14 cellular contexts compared by ENCODE assay signal in genomic region chr20:63734946-63735858, GRCh38. TPM values are rescaled to one million over a fixed set of nuclear protein-coding genes. Genes with fewer than 3 reads are reported as not detected.
DNase-seq lines count a peak whose midpoint lies in the region; ATAC-seq and TF ChIP-seq lines count a peak whose summit lies in the region.
"Had no signal": no experiment of that assay in that cellular context is flagged by ENCODE, and none has a peak within 500 bp of the region (broad histone marks: within the 10 kb centered on the region; RNA-seq: fewer than 3 reads in every experiment).

No MANE protein-coding gene starts in this region.

- H3K79me1 ChIP-seq in H9 (ENCODE audit: insufficient read depth, low read depth, low read length, poor library complexity, severe bottlenecking), result no peaks in the 10 kb centered on the region

- H2BK12ac ChIP-seq in H9 (ENCODE audit: insufficient read length, low read depth, low read length), result no peak overlapping the region

- no peaks in the 10 kb centered on the region for H3K79me2 ChIP-seq in H9 (ENCODE audit: insufficient read depth, low read length)

- no peaks in the 10 kb centered on the region for H3K4me1 Mint-ChIP-seq in H9

- H3K36me3 ChIP-seq in KOPT-K1 (ENCODE audit: insufficient read depth, low read length), result peaks cover 32% of the 10 kb centered on the region
- H3K36me3 ChIP-seq in gastrocnemius medialis, result peaks cover 0 to 35% of the 10 kb centered on the region in 2 donors

- H3K4me3 ChIP-seq in dorsolateral prefrontal cortex (peak overlapping the region in 2 of 59 donors; percentile 2 to 8), gastrocnemius medialis (no peak overlapping the region)
- H3K4me3 ChIP-seq: upper lobe of left lung had no signal

- H2BK15ac ChIP-seq in H9 (ENCODE audit: low read depth, low read length), result no peak overlapping the region

- H3K36me3 Mint-ChIP-seq in H9 (ENCODE audit: insufficient read depth in 1 of 3, low read depth in 3 of 3), result peaks cover 9 to 19% (median 11%) of the 10 kb centered on the region in 3 experiments; a peak in 6 of 7 replicates

- peak; percentile 61 for DNase-seq in activated effector memory CD4-positive, alpha-beta T cell treated with anti-CD3 and anti-CD28 coated beads, Interleukin-2, amount 50 U/mL, for 16 hours
- DNase-seq in activated effector memory CD4-positive, alpha-beta T cell treated with Interleukin-2 at 50 U/mL for 16 hours, result no peak
- DNase-seq in dorsolateral prefrontal cortex (peak in 1 of 10 donors; percentile 50), gastrocnemius medialis (no peak), H9 (no peak), erythroblast (lab: John Stamatoyannopoulos, UW) (no peak)
- DNase-seq in stimulated activated CD8-positive, alpha-beta memory T cell treated with anti-CD3 and anti-CD28 coated beads, Interleukin-4, amount 100 ng/mL, for 48 hours, result peak; percentile 25
- DNase-seq: DND-41, foreskin fibroblast, NCI-H1436, NCI-H526 treated with DMSO at 0.1 percent for 48 hours, SIG-M5 had no signal

- H3K27me3 ChIP-seq in dorsolateral prefrontal cortex, result no peaks in the 10 kb centered on the region
- H3K27me3 ChIP-seq in gastrocnemius medialis, result no peaks in the 10 kb centered on the region
- no peaks in the 10 kb centered on the region for H3K27me3 ChIP-seq in H9 (ENCODE audit: insufficient read depth, low read length)
- H3K27me3 ChIP-seq: upper lobe of left lung had no signal

- no peak overlapping the region for H3K14ac ChIP-seq in H9 (ENCODE audit: insufficient read depth, low read length)

- H4K8ac ChIP-seq in H9 (replicated peaks; ENCODE audit: insufficient read length, low read depth, low read length), result no peak overlapping the region

- no peaks in the 10 kb centered on the region; the same call in 1 of the 2 replicates for H3K27me3 Mint-ChIP-seq in H9 (ENCODE audit: low read depth)

- H3K23ac ChIP-seq in H9 (ENCODE audit: insufficient read length, low read depth, low read length), result no peak overlapping the region

- no peak overlapping the region for H2AFZ ChIP-seq in H9 (ENCODE audit: low read length)

- no peak overlapping the region for H3K9ac ChIP-seq in H9 (ENCODE audit: extremely low read depth, insufficient read length, low read length)

- no peak for TF ChIP-seq CTCF in dorsolateral prefrontal cortex (IDR thresholded peaks at IDR 0.05 in 54 of 56, conservative IDR thresholded peaks at IDR 0.05 in 2 of 56; ENCODE audit: low read depth in 1 of 56, partially characterized antibody in 56 of 56)
- no peak for TF ChIP-seq CTCF in gastrocnemius medialis (IDR thresholded peaks at IDR 0.05 in 4 of 5, conservative IDR thresholded peaks at IDR 0.05 in 1 of 5)
- TF ChIP-seq CTCF in H9 (conservative IDR thresholded peaks at IDR 0.05), result no peak

- H3T11ph ChIP-seq in H9 (ENCODE audit: low read length), result no peak overlapping the region

- H3K18ac ChIP-seq in H9 (ENCODE audit: insufficient read length, low read depth, low read length), result no peak overlapping the region

- H2BK5ac ChIP-seq in H9 (ENCODE audit: insufficient read length, low read length), result no peak overlapping the region

- H3K4me3 Mint-ChIP-seq in H9, result no peak overlapping the region

- H3K9me3 ChIP-seq in KOPT-K1 (ENCODE audit: insufficient read depth, low read length, poor library complexity, severe bottlenecking) (no peaks in the 10 kb centered on the region), gastrocnemius medialis (no peaks in the 10 kb centered on the region), H9 (ENCODE audit: control insufficient read depth, low read depth, low read length) (no peaks in the 10 kb centered on the region)
- H3K9me3 ChIP-seq: upper lobe of left lung had no signal

- no peaks in the 10 kb centered on the region for H3K9me3 Mint-ChIP-seq in H9

- in situ Hi-C loops in gastrocnemius medialis (cut with MboI; ENCODE audit: low sequenced_read_pairs in 4 of 4), result no loop called here

- no peak overlapping the region for H2BK120ac ChIP-seq in H9 (ENCODE audit: low read depth, low read length, poor library complexity, severe bottlenecking)

- H3K4me1 ChIP-seq in gastrocnemius medialis (peaks cover 7 to 15% of the 10 kb centered on the region in 2 donors), H9 (ENCODE audit: insufficient read depth, low read length) (no peaks in the 10 kb centered on the region)

- H4K5ac ChIP-seq in H9 (ENCODE audit: insufficient read length, low read depth, low read length), result no peak overlapping the region

- H3K23me2 ChIP-seq in H9 (ENCODE audit: insufficient read length, low read depth, low read length, poor library complexity, severe bottlenecking), result no peaks in the 10 kb centered on the region

- no peak overlapping the region for H3K27ac Mint-ChIP-seq in H9

- H2BK20ac ChIP-seq in H9 (ENCODE audit: low read depth, low read length, poor library complexity, severe bottlenecking), result no peak overlapping the region

- H3K4ac ChIP-seq in H9 (ENCODE audit: low read depth, low read length), result no peak overlapping the region

- no peak for ATAC-seq in gastrocnemius medialis

- H2AK5ac ChIP-seq in H9 (ENCODE audit: insufficient read length, low read length), result no peak overlapping the region

- H3K27ac ChIP-seq in KOPT-K1 (ENCODE audit: low read depth, low read length, poor library complexity, severe bottlenecking), result peak overlapping the region; percentile 89
- H3K27ac ChIP-seq in dorsolateral prefrontal cortex, result peak overlapping the region in 50 of 59 donors; percentile 1 to 93 (median 60)
- H3K27ac ChIP-seq in gastrocnemius medialis, result no peak overlapping the region
- no peak overlapping the region for H3K27ac ChIP-seq in H9 (ENCODE audit: insufficient read length, low read depth, low read length)

- intact Hi-C loops in dorsolateral prefrontal cortex (cut with DNase I) (no loop called here), gastrocnemius medialis (cut with DNase I; ENCODE audit: low total_unique reads) (loop anchor here (5.0 kb wide), 1 partner anchor 93 kb away; no protein-coding TSS in a partner anchor)

- no peak overlapping the region for H3K56ac ChIP-seq in H9 (ENCODE audit: insufficient read length, low read depth, low read length)

- H4K91ac ChIP-seq in H9 (ENCODE audit: insufficient read length, low read depth, low read length), result no peak overlapping the region

- no peak overlapping the region for H3K4me2 ChIP-seq in H9 (ENCODE audit: insufficient read depth, insufficient read length, low read length)

- TF ChIP-seq POLR2A in gastrocnemius medialis (IDR thresholded peaks at IDR 0.05) (no peak), erythroblast (IDR thresholded peaks at IDR 0.05; ENCODE audit: low read length) (no peak)

- no peaks in the 10 kb centered on the region for H4K20me1 ChIP-seq in H9 (ENCODE audit: control insufficient read depth, insufficient read depth, insufficient read length)

- no CpG with 5 or more reads among the region's 48 CpGs for WGBS in H9 (ENCODE audit: extremely low coverage, insufficient read length, low lambda C conversion rate)

RNA-seq across cellular contexts. Expression of gene LIME1, which starts 1.3 kb away (rescaled TPM):
- total RNA-seq in dorsolateral prefrontal cortex (10 to 100 TPM in 115 of 120 experiments, 1 to 10 TPM in 5; 7.8 to 33.9 (median 16.9) TPM), gastrocnemius medialis (1 to 10 TPM; 2.0 to 6.3 (median 4.1) TPM), H9 (2021) (12.8 and 13.5 TPM in 2 replicates)

RNA-seq across cellular contexts. Expression of gene SLC2A4RG, which starts 4.4 kb away (rescaled TPM):
- total RNA-seq in dorsolateral prefrontal cortex, result 10 to 100 TPM; 15.1 to 78.0 (median 33.5) TPM
- total RNA-seq in gastrocnemius medialis, result 10 to 100 TPM; 26.0 to 58.7 (median 39.1) TPM
- total RNA-seq in H9 (2021), result 37.9 and 43.9 TPM in 2 replicates

RNA-seq across cellular contexts. Expression of gene ZGPAT, which starts 27.4 kb away (rescaled TPM):
- total RNA-seq in dorsolateral prefrontal cortex (10 to 100 TPM; 18.4 to 46.9 (median 28.4) TPM), gastrocnemius medialis (10 to 100 TPM; 13.4 to 20.8 (median 15.5) TPM), H9 (2021) (25.5 and 27.6 TPM in 2 replicates)

RNA-seq across cellular contexts. Expression of gene ARFRP1, which starts 27.4 kb away (rescaled TPM):
- total RNA-seq in dorsolateral prefrontal cortex (10 to 100 TPM; 37.8 to 65.5 (median 48.4) TPM), gastrocnemius medialis (10 to 100 TPM; 26.9 to 35.1 (median 27.8) TPM), H9 (2021) (39.5 and 42.7 TPM in 2 replicates)

RNA-seq across cellular contexts. Expression of gene TNFRSF6B, which starts 38.8 kb away (rescaled TPM):
- total RNA-seq in dorsolateral prefrontal cortex (10 to 100 TPM in 54 of 120 experiments, 1 to 10 TPM in 59, under 1 TPM in 3, not detected in 4; 0.70 to 53.7 (median 9.1) TPM), gastrocnemius medialis (1 to 10 TPM; 1.2 to 4.8 (median 3.1) TPM), H9 (2021) (0.86 TPM in 1 of 2 replicates, not detected in the other)

Comparison
In these comparisons a context has a peak if more than half of its experiments do, and no peak if none do; other contexts are left out.
1. DNase-seq: peak in activated effector memory CD4-positive, alpha-beta T cell treated with anti-CD3 and anti-CD28 coated beads, Interleukin-2, amount 50 U/mL, for 16 hours (single experiment) and stimulated activated CD8-positive, alpha-beta memory T cell treated with anti-CD3 and anti-CD28 coated beads, Interleukin-4, amount 100 ng/mL, for 48 hours (single experiment); none in activated effector memory CD4-positive, alpha-beta T cell treated with Interleukin-2 at 50 U/mL for 16 hours (single experiment), gastrocnemius medialis (0 of 2), H9 (single experiment) and erythroblast (0 of 2).
2. H3K27ac ChIP-seq: peak in KOPT-K1 (single experiment) and dorsolateral prefrontal cortex (50 of 59); none in gastrocnemius medialis (0 of 4) and H9 (single experiment).